15 cellular contexts compared by ENCODE assay signal in the genomic region with DNA sequence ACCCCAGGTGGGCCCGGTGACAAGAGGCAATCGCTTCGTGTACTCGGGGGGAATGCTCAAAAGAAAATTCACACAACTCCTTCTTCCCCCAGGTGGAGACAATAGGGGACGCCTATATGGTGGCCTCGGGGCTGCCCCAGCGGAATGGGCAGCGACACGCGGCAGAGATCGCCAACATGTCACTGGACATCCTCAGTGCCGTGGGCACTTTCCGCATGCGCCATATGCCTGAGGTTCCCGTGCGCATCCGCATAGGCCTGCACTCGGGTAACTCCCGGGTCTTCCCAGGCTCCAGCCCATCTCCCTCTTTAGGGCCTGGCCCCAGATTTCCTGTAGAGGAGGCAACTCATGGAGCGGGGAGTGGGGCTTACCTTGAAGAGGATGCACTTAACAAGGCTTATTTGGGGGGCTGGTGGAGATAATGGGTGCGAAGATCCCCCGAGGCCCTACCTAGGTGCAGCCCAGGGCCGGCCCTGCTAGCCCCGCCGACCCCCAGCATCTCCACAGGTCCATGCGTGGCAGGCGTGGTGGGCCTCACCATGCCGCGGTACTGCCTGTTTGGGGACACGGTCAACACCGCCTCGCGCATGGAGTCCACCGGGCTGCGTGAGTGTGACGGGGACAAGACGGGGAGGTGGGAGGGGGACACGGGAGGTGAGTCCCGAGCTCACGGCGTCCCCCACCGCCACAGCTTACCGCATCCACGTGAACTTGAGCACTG. TPM values are rescaled to one million over a fixed set of nuclear protein-coding genes. Genes with fewer than 3 reads are reported as not detected.
A peak's percentile ranks its signal among the peaks of the same experiment; 100 is the strongest.
DNase-seq lines count a peak whose midpoint lies in the region; ATAC-seq and TF ChIP-seq lines count a peak whose summit lies in the region.
"Had no signal": no experiment of that assay in that cellular context is flagged by ENCODE, and none has a peak within 500 bp of the region (broad histone marks: within the 10 kb centered on the region; RNA-seq: fewer than 3 reads in every experiment).

No MANE protein-coding gene starts in this region.

- WGBS in mesodermal cell (ENCODE audit: insufficient coverage in 2 of 2), 2 experiments: 81 to 84% methylated on average over 33 to 44 of the region's 44 CpGs

- H3K36me3 Mint-ChIP-seq in stimulated activated effector memory CD8-positive, alpha-beta T cell treated with anti-CD3 and anti-CD28 coated beads, Interleukin-12 subunit alpha, Interleukin-12 subunit beta, amount 100 ng/mL, for 72 hours: peaks cover 3% of the 10 kb centered on the region

- peak overlapping the region; percentile 74 for H3K4me3 Mint-ChIP-seq in stimulated activated effector memory CD8-positive, alpha-beta T cell treated with anti-CD3 and anti-CD28 coated beads, Interleukin-12 subunit alpha, Interleukin-12 subunit beta, amount 100 ng/mL, for 72 hours
- H3K4me3 Mint-ChIP-seq: HFFc6 had no signal

- H3K36me3 ChIP-seq in HUES48 (ENCODE audit: control insufficient read depth, insufficient read depth, low read length) (no peaks in the 10 kb centered on the region), mesodermal cell (ENCODE audit: control insufficient read depth, insufficient read depth, low read length) (no peaks in the 10 kb centered on the region)
- H3K36me3 ChIP-seq: ovary had no signal

- H3K4me1 Mint-ChIP-seq in stimulated activated effector memory CD8-positive, alpha-beta T cell treated with anti-CD3 and anti-CD28 coated beads, Interleukin-12 subunit alpha, Interleukin-12 subunit beta, amount 100 ng/mL, for 72 hours: peaks cover 24% of the 10 kb centered on the region

- H3K27ac ChIP-seq in HUES48 (ENCODE audit: low read depth, low read length) (no peak overlapping the region), coronary artery (no peak overlapping the region), mesodermal cell (ENCODE audit: low read depth, low read length, severe bottlenecking) (no peak overlapping the region)
- H3K27ac ChIP-seq: ovary had no signal

- intact Hi-C loops in posterior cingulate gyrus (cut with DNase I): no loop called here

- no peak for ATAC-seq in stimulated activated effector memory CD8-positive, alpha-beta T cell treated with anti-CD3 and anti-CD28 coated beads, Interleukin-12 subunit alpha, Interleukin-12 subunit beta, amount 100 ng/mL, for 72 hours
- ATAC-seq in stimulated activated naive CD8-positive, alpha-beta T cell treated with anti-CD3 and anti-CD28 coated beads, Interleukin-15, Interleukin-2, amounts not matched to agents 100 U/mL and 50 U/mL, for 24 hours: no peak
- ATAC-seq in GM19328 (IDR thresholded peaks at IDR 0.05; ENCODE audit: unreplicated experiment): no peak

- H3K9me3 Mint-ChIP-seq in stimulated activated effector memory CD8-positive, alpha-beta T cell treated with anti-CD3 and anti-CD28 coated beads, Interleukin-12 subunit alpha, Interleukin-12 subunit beta, amount 100 ng/mL, for 72 hours: no peaks in the 10 kb centered on the region
- H3K9me3 Mint-ChIP-seq: activated T-cell treated with anti-CD3 and anti-CD28 coated beads, Interleukin-2, amount 50 U/mL, for 72 hours; HFFc6 had no signal

- H3K4me3 ChIP-seq in HUES48 (ENCODE audit: low read depth, low read length) (peak overlapping the region; percentile 75), coronary artery (peak overlapping the region; percentile 63), mesodermal cell (ENCODE audit: extremely low read depth, insufficient read depth, low read length, poor library complexity, severe bottlenecking) (peak overlapping the region; percentile 42)

- DNase-seq in coronary artery (ENCODE audit: low spot score) (peak; percentile 69), NOMO-1 treated with dmso at 0.1 percent for 144 hours (lab: John Stamatoyannopoulos, UW; ENCODE audit: unreplicated experiment) (no peak), posterior cingulate gyrus (no peak)
- DNase-seq in stimulated activated effector memory CD8-positive, alpha-beta T cell treated with anti-CD3 and anti-CD28 coated beads, Interleukin-12 subunit alpha, Interleukin-12 subunit beta, amount 100 ng/mL, for 72 hours (ENCODE audit: low spot score in 2 of 2): no peak
- DNase-seq in stimulated activated naive CD8-positive, alpha-beta T cell treated with anti-CD3 and anti-CD28 coated beads, Interleukin-15, Interleukin-2, amounts not matched to agents 100 U/mL and 50 U/mL, for 24 hours: no peak
- DNase-seq: DMS 273 treated with DMSO at 0.1 percent for 48 hours, erythroblast, HFFc6, NCI-H1417 treated with DMSO at 0.1 percent for 48 hours, NCI-H774 had no signal

- H3K4me1 ChIP-seq in HUES48 (ENCODE audit: control insufficient read depth, insufficient read depth, low read length) (no peaks in the 10 kb centered on the region), mesodermal cell (ENCODE audit: control insufficient read depth, insufficient read depth, low read length, poor library complexity, severe bottlenecking) (peaks cover 21% of the 10 kb centered on the region)

- H3K9ac ChIP-seq in HUES48 (ENCODE audit: low read depth, low read length): no peak overlapping the region

- H3K9me3 ChIP-seq in HUES48 (ENCODE audit: control insufficient read depth, insufficient read depth, low read length) (no peaks in the 10 kb centered on the region), mesodermal cell (ENCODE audit: control insufficient read depth, low read length) (no peaks in the 10 kb centered on the region)
- H3K9me3 ChIP-seq: ovary had no signal

- TF ChIP-seq CTCF in coronary artery (IDR thresholded peaks at IDR 0.05): no peak

- H3K27ac Mint-ChIP-seq in stimulated activated effector memory CD8-positive, alpha-beta T cell treated with anti-CD3 and anti-CD28 coated beads, Interleukin-12 subunit alpha, Interleukin-12 subunit beta, amount 100 ng/mL, for 72 hours: no peak overlapping the region
- H3K27ac Mint-ChIP-seq: activated T-cell treated with anti-CD3 and anti-CD28 coated beads, Interleukin-2, amount 50 U/mL, for 72 hours; HFFc6 had no signal

- H3K27me3 ChIP-seq in HUES48 (ENCODE audit: control insufficient read depth, insufficient read depth, low read length): peaks cover 25% of the 10 kb centered on the region
- H3K27me3 ChIP-seq: ovary had no signal

RNA-seq across cellular contexts. Expression of a gene that starts 13.0 kb away (rescaled TPM):
- 0.70 TPM for polyA plus RNA-seq in mesodermal cell (2013, experiment 1 of 2)
- polyA plus RNA-seq in mesodermal cell (2013, experiment 2 of 2): 0.56 TPM

RNA-seq across cellular contexts. Expression of a gene that starts 23.5 kb away (rescaled TPM):
- polyA plus RNA-seq in mesodermal cell (2013, experiment 1 of 2): not detected
- not detected for polyA plus RNA-seq in mesodermal cell (2013, experiment 2 of 2)
